Comparison of ENCODE assay signal across 1 cellular context in the genomic region with DNA sequence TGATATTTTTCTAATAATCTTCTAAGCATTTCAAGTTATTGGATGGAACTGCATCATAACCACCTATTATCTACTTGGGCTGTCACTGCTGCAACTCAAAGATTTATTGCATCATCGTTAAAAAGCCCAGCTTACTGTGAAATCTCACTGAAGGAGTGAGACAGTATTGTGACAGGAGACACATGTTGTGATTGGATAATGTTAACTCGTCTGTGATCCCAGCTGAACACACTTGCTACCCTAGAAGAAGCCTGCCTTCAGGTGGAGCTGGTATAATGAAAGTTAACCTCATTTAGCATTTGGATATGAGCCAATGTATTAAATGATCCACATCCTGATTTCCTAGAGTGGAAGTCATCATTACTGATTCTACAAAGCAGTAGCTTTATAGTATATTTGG.
TF ChIP-seq lines count a peak whose summit lies in the region.

No MANE protein-coding gene starts in this region.

TF ChIP-seq in HEK293, 187 proteins besides CTCF, POLR2A, EP300 and RAD21 (continued from another document and continues in another):
- TF ChIP-seq ZXDB (tag by site-specific recombination; IDR thresholded peaks at IDR 0.05): 0 out of 2 replicates have a peak, but pooled peaks have one; percentile 37
- TF ChIP-seq ZNF112 (tag by site-specific recombination; IDR thresholded peaks at IDR 0.05): no peak
- 0 out of 2 replicates have a peak, but pooled peaks have one; percentile 35 for TF ChIP-seq ZBTB21 (tag by site-specific recombination; IDR thresholded peaks at IDR 0.05)
- peak; percentile 46; the same call in 1 of the 2 replicates for TF ChIP-seq GFI1B (tag by site-specific recombination; IDR thresholded peaks at IDR 0.05)
- TF ChIP-seq, protein P1, sequence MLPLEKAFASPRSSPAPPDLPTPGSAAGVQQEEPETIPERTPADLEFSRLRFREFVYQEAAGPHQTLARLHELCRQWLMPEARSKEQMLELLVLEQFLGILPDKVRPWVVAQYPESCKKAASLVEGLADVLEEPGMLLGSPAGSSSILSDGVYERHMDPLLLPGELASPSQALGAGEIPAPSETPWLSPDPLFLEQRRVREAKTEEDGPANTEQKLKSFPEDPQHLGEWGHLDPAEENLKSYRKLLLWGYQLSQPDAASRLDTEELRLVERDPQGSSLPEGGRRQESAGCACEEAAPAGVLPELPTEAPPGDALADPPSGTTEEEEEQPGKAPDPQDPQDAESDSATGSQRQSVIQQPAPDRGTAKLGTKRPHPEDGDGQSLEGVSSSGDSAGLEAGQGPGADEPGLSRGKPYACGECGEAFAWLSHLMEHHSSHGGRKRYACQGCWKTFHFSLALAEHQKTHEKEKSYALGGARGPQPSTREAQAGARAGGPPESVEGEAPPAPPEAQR (tag by site-specific recombination; IDR thresholded peaks at IDR 0.05): 0 out of 2 replicates have a peak, but pooled peaks have one; percentile 30
- TF ChIP-seq GLIS1 (tag by site-specific recombination; IDR thresholded peaks at IDR 0.05): no peak
- TF ChIP-seq ZNF335 (tag by site-specific recombination; conservative IDR thresholded peaks at IDR 0.05): peak; percentile 72; the same call in 1 of the 2 replicates
- no peak for TF ChIP-seq ZNF211 (tag by site-specific recombination; IDR thresholded peaks at IDR 0.05; ENCODE audit: low read depth)
- TF ChIP-seq, protein P2, sequence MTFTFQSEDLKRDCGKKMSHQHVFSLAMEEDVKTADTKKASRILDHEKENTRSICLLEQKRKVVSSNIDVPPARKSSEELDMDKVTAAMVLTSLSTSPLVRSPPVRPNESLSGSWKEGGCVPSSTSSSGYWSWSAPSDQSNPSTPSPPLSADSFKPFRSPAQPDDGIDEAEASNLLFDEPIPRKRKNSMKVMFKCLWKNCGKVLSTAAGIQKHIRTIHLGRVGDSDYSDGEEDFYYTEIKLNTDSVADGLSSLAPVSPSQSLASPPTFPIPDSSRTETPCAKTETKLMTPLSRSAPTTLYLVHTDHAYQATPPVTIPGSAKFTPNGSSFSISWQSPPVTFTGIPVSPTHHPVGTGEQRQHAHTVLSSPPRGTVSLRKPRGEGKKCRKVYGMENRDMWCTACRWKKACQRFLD (tag by site-specific recombination; IDR thresholded peaks at IDR 0.05): no peak
- TF ChIP-seq ZBTB7A (tag by site-specific recombination; IDR thresholded peaks at IDR 0.05; ENCODE audit: low read depth): no peak
- peak; percentile 65 for TF ChIP-seq ZBTB17 (tag by site-specific recombination; IDR thresholded peaks at IDR 0.05)
- no peak for TF ChIP-seq ZNF530 (tag by site-specific recombination; IDR thresholded peaks at IDR 0.05; ENCODE audit: low read depth)
- TF ChIP-seq, protein P3, sequence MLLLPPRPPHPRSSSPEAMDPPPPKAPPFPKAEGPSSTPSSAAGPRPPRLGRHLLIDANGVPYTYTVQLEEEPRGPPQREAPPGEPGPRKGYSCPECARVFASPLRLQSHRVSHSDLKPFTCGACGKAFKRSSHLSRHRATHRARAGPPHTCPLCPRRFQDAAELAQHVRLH (tag by site-specific recombination; IDR thresholded peaks at IDR 0.05): 0 out of 2 replicates have a peak, but pooled peaks have one; percentile 23
- TF ChIP-seq, protein P4, sequence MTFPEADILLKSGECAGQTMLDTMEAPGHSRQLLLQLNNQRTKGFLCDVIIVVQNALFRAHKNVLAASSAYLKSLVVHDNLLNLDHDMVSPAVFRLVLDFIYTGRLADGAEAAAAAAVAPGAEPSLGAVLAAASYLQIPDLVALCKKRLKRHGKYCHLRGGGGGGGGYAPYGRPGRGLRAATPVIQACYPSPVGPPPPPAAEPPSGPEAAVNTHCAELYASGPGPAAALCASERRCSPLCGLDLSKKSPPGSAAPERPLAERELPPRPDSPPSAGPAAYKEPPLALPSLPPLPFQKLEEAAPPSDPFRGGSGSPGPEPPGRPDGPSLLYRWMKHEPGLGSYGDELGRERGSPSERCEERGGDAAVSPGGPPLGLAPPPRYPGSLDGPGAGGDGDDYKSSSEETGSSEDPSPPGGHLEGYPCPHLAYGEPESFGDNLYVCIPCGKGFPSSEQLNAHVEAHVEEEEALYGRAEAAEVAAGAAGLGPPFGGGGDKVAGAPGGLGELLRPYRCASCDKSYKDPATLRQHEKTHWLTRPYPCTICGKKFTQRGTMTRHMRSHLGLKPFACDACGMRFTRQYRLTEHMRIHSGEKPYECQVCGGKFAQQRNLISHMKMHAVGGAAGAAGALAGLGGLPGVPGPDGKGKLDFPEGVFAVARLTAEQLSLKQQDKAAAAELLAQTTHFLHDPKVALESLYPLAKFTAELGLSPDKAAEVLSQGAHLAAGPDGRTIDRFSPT (tag by site-specific recombination; IDR thresholded peaks at IDR 0.05): no peak
- no peak for TF ChIP-seq ZNF514 (tag by site-specific recombination; IDR thresholded peaks at IDR 0.05)
- TF ChIP-seq, protein P5, sequence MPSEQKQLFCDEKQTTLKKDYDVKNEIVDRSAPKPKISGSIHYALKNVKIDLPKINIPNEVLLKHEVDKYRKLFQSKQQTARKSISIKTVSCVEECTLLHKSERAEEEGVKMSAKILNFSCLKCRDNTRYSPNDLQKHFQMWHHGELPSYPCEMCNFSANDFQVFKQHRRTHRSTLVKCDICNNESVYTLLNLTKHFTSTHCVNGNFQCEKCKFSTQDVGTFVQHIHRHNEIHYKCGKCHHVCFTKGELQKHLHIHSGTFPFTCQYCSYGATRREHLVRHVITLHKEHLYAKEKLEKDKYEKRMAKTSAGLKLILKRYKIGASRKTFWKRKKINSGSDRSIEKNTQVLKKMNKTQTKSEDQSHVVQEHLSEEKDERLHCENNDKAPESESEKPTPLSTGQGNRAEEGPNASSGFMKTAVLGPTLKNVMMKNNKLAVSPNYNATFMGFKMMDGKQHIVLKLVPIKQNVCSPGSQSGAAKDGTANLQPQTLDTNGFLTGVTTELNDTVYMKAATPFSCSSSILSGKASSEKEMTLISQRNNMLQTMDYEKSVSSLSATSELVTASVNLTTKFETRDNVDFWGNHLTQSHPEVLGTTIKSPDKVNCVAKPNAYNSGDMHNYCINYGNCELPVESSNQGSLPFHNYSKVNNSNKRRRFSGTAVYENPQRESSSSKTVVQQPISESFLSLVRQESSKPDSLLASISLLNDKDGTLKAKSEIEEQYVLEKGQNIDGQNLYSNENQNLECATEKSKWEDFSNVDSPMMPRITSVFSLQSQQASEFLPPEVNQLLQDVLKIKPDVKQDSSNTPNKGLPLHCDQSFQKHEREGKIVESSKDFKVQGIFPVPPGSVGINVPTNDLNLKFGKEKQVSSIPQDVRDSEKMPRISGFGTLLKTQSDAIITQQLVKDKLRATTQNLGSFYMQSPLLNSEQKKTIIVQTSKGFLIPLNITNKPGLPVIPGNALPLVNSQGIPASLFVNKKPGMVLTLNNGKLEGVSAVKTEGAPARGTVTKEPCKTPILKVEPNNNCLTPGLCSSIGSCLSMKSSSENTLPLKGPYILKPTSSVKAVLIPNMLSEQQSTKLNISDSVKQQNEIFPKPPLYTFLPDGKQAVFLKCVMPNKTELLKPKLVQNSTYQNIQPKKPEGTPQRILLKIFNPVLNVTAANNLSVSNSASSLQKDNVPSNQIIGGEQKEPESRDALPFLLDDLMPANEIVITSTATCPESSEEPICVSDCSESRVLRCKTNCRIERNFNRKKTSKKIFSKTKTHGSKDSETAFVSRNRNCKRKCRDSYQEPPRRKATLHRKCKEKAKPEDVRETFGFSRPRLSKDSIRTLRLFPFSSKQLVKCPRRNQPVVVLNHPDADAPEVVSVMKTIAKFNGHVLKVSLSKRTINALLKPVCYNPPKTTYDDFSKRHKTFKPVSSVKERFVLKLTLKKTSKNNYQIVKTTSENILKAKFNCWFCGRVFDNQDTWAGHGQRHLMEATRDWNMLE (tag by site-specific recombination; conservative IDR thresholded peaks at IDR 0.05; ENCODE audit: low read depth): peak; percentile 65
- TF ChIP-seq, protein P6, sequence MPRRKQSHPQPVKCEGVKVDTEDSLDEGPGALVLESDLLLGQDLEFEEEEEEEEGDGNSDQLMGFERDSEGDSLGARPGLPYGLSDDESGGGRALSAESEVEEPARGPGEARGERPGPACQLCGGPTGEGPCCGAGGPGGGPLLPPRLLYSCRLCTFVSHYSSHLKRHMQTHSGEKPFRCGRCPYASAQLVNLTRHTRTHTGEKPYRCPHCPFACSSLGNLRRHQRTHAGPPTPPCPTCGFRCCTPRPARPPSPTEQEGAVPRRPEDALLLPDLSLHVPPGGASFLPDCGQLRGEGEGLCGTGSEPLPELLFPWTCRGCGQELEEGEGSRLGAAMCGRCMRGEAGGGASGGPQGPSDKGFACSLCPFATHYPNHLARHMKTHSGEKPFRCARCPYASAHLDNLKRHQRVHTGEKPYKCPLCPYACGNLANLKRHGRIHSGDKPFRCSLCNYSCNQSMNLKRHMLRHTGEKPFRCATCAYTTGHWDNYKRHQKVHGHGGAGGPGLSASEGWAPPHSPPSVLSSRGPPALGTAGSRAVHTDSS (tag by site-specific recombination; IDR thresholded peaks at IDR 0.05): peak; percentile 50; the same call in 1 of the 2 replicates
- TF ChIP-seq OSR2 (tag by site-specific recombination; IDR thresholded peaks at IDR 0.05): peak; percentile 69
- TF ChIP-seq, protein P7, sequence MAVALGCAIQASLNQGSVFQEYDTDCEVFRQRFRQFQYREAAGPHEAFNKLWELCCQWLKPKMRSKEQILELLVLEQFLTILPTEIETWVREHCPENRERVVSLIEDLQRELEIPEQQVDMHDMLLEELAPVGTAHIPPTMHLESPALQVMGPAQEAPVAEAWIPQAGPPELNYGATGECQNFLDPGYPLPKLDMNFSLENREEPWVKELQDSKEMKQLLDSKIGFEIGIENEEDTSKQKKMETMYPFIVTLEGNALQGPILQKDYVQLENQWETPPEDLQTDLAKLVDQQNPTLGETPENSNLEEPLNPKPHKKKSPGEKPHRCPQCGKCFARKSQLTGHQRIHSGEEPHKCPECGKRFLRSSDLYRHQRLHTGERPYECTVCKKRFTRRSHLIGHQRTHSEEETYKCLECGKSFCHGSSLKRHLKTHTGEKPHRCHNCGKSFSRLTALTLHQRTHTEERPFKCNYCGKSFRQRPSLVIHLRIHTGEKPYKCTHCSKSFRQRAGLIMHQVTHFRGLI (tag by site-specific recombination; IDR thresholded peaks at IDR 0.05): no peak
- TF ChIP-seq ZNF843 (tag by site-specific recombination; IDR thresholded peaks at IDR 0.05): 0 out of 2 replicates have a peak, but pooled peaks have one; percentile 2
- no peak for TF ChIP-seq ZNF629 (tag by site-specific recombination; IDR thresholded peaks at IDR 0.05)
- peak; percentile 73; the same call in 1 of the 2 replicates for TF ChIP-seq ZSCAN30 (tag by site-specific recombination; IDR thresholded peaks at IDR 0.05)
- TF ChIP-seq SP7 (tag by site-specific recombination; IDR thresholded peaks at IDR 0.05): peak; percentile 96
- TF ChIP-seq, protein P8, sequence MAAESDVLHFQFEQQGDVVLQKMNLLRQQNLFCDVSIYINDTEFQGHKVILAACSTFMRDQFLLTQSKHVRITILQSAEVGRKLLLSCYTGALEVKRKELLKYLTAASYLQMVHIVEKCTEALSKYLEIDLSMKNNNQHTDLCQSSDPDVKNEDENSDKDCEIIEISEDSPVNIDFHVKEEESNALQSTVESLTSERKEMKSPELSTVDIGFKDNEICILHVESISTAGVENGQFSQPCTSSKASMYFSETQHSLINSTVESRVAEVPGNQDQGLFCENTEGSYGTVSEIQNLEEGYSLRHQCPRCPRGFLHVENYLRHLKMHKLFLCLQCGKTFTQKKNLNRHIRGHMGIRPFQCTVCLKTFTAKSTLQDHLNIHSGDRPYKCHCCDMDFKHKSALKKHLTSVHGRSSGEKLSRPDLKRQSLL (tag by site-specific recombination; IDR thresholded peaks at IDR 0.05): no peak
- TF ChIP-seq, protein P9, sequence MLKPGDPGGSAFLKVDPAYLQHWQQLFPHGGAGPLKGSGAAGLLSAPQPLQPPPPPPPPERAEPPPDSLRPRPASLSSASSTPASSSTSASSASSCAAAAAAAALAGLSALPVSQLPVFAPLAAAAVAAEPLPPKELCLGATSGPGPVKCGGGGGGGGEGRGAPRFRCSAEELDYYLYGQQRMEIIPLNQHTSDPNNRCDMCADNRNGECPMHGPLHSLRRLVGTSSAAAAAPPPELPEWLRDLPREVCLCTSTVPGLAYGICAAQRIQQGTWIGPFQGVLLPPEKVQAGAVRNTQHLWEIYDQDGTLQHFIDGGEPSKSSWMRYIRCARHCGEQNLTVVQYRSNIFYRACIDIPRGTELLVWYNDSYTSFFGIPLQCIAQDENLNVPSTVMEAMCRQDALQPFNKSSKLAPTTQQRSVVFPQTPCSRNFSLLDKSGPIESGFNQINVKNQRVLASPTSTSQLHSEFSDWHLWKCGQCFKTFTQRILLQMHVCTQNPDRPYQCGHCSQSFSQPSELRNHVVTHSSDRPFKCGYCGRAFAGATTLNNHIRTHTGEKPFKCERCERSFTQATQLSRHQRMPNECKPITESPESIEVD (tag by site-specific recombination; IDR thresholded peaks at IDR 0.05): peak; percentile 74
- TF ChIP-seq ZNF324 (tag by site-specific recombination; IDR thresholded peaks at IDR 0.05): peak; percentile 61; the same call in 1 of the 2 replicates
- peak; percentile 69; the same call in 1 of the 2 replicates for TF ChIP-seq MEIS1 (CRISPR knock-in tag; IDR thresholded peaks at IDR 0.05; ENCODE audit: borderline replicate concordance)
- TF ChIP-seq ZNF133 (tag by site-specific recombination; IDR thresholded peaks at IDR 0.05): no peak
- TF ChIP-seq, protein P10, sequence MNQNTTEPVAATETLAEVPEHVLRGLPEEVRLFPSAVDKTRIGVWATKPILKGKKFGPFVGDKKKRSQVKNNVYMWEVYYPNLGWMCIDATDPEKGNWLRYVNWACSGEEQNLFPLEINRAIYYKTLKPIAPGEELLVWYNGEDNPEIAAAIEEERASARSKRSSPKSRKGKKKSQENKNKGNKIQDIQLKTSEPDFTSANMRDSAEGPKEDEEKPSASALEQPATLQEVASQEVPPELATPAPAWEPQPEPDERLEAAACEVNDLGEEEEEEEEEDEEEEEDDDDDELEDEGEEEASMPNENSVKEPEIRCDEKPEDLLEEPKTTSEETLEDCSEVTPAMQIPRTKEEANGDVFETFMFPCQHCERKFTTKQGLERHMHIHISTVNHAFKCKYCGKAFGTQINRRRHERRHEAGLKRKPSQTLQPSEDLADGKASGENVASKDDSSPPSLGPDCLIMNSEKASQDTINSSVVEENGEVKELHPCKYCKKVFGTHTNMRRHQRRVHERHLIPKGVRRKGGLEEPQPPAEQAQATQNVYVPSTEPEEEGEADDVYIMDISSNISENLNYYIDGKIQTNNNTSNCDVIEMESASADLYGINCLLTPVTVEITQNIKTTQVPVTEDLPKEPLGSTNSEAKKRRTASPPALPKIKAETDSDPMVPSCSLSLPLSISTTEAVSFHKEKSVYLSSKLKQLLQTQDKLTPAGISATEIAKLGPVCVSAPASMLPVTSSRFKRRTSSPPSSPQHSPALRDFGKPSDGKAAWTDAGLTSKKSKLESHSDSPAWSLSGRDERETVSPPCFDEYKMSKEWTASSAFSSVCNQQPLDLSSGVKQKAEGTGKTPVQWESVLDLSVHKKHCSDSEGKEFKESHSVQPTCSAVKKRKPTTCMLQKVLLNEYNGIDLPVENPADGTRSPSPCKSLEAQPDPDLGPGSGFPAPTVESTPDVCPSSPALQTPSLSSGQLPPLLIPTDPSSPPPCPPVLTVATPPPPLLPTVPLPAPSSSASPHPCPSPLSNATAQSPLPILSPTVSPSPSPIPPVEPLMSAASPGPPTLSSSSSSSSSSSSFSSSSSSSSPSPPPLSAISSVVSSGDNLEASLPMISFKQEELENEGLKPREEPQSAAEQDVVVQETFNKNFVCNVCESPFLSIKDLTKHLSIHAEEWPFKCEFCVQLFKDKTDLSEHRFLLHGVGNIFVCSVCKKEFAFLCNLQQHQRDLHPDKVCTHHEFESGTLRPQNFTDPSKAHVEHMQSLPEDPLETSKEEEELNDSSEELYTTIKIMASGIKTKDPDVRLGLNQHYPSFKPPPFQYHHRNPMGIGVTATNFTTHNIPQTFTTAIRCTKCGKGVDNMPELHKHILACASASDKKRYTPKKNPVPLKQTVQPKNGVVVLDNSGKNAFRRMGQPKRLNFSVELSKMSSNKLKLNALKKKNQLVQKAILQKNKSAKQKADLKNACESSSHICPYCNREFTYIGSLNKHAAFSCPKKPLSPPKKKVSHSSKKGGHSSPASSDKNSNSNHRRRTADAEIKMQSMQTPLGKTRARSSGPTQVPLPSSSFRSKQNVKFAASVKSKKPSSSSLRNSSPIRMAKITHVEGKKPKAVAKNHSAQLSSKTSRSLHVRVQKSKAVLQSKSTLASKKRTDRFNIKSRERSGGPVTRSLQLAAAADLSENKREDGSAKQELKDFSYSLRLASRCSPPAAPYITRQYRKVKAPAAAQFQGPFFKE (tag by site-specific recombination; IDR thresholded peaks at IDR 0.05; ENCODE audit: borderline replicate concordance): no peak
